22 cellular contexts compared by ENCODE assay signal in genomic region chr1:45479039-45479748, GRCh38. TPM values are rescaled to one million over a fixed set of nuclear protein-coding genes. Genes with fewer than 3 reads are reported as not detected.
"Had no signal": no experiment of that assay in that cellular context is flagged by ENCODE, and none has a peak within 500 bp of the region (broad histone marks: within the 10 kb centered on the region; RNA-seq: fewer than 3 reads in every experiment).

No MANE protein-coding gene starts in this region.

- H3K27ac ChIP-seq: heart left ventricle, psoas muscle, stomach, thoracic aorta, transverse colon had no signal

- H3K9me3 ChIP-seq: heart left ventricle, psoas muscle, stomach, thoracic aorta, transverse colon had no signal

- FAIRE-seq: endometrium, frontal cortex had no signal

- H3K4me3 ChIP-seq: heart left ventricle, lung, psoas muscle, stomach, thoracic aorta, transverse colon had no signal

- H3K4me1 ChIP-seq: psoas muscle had no signal

- H3K36me3 ChIP-seq: heart left ventricle, stomach, thoracic aorta, transverse colon had no signal

- ATAC-seq: esophagus mucosa; heart left ventricle; natural killer cell treated with Interleukin-12 subunit alpha and Interleukin-12 subunit beta and Interleukin-15 and Interleukin-18, amount 100 ng/mL, for 72 hours; psoas muscle; sciatic nerve had no signal

- DNase-seq: effector memory CD4-positive, alpha-beta T cell; heart left ventricle; hippocampal formation; kidney glomerular epithelial cell; mesenchymal stem cell; midbrain; occipital lobe; psoas muscle; retina; stimulated activated CD4-positive, alpha-beta T cell treated with anti-CD3 and anti-CD28 coated beads, Interleukin-2, amount 100 ng/mL, for 24 hours; stimulated activated CD4-positive, alpha-beta T cell treated with anti-CD3 and anti-CD28 coated beads, Interleukin-4, amount 100 ng/mL, for 4 hours; stimulated activated naive CD4-positive, alpha-beta T cell; stomach; transverse colon had no signal

- H3K27me3 ChIP-seq: heart left ventricle, stomach, transverse colon had no signal

RNA-seq across cellular contexts. Expression of gene CCDC163, which starts 20.7 kb away (rescaled TPM):
- total RNA-seq: occipital lobe, skeletal muscle tissue had no signal
